8 cellular contexts compared by ENCODE assay signal in genomic region chr3:149494022-149494758, GRCh38. TPM values are rescaled to one million over a fixed set of nuclear protein-coding genes. Genes with fewer than 3 reads are reported as not detected.
A peak's percentile ranks its signal among the peaks of the same experiment; 100 is the strongest.
DNase-seq lines count a peak whose midpoint lies in the region; ATAC-seq and TF ChIP-seq lines count a peak whose summit lies in the region.
"Had no signal": no experiment of that assay in that cellular context is flagged by ENCODE, and none has a peak within 500 bp of the region (broad histone marks: within the 10 kb centered on the region; RNA-seq: fewer than 3 reads in every experiment).

No MANE protein-coding gene starts in this region.

- H3K79me2 ChIP-seq in PC-3 (ENCODE audit: low read length) = no peaks in the 10 kb centered on the region

- ATAC-seq in HG03354 (IDR thresholded peaks at IDR 0.05; ENCODE audit: poor library complexity, severe bottlenecking, unreplicated experiment) (peak; percentile 65), PC-3 (peak; percentile 71)

- intact Hi-C loops in PC-3 (cut with micrococcal nuclease) = loop anchor here (1.0 kb wide), 3 partner anchors 223 to 314 kb away; no protein-coding TSS in a partner anchor

- POLR2A ChIA-PET in PC-3 (lab: Charles Lee; ENCODE audit: unreplicated experiment) = interaction anchor here (0.7 to 0.8 kb wide), 3 partner anchors 44 to 314 kb away, joined by 3 to 7 read pairs (median 5); partner anchors contain the start of gene WWTR1

- no peak overlapping the region for H3K9ac ChIP-seq in PC-3 (ENCODE audit: low read length)

- no peak overlapping the region for H3K4me2 ChIP-seq in PC-3 (ENCODE audit: low read length)

- H3K36me3 ChIP-seq in PC-3 (ENCODE audit: low read depth, low read length) = no peaks in the 10 kb centered on the region
- no peaks in the 10 kb centered on the region for H3K36me3 ChIP-seq in kidney epithelial cell (ENCODE audit: control insufficient read depth, insufficient read depth, low read length)

- no peaks in the 10 kb centered on the region for H4K20me1 ChIP-seq in PC-3 (ENCODE audit: low read length)

- H3K9me2 ChIP-seq in PC-3 (replicated peaks; ENCODE audit: low read length) = no peaks in the 10 kb centered on the region

- TF ChIP-seq CTCF in PC-3 (conservative IDR thresholded peaks at IDR 0.05; ENCODE audit: low read depth, low read length) = peak; percentile 87
- peak; percentile 82 for TF ChIP-seq CTCF in kidney epithelial cell (IDR thresholded peaks at IDR 0.05; ENCODE audit: insufficient read depth, low read length, poor library complexity, severe bottlenecking)

- no peaks in the 10 kb centered on the region for H3K9me3 ChIP-seq in PC-3 (ENCODE audit: low read length)

- DNase-seq in EL = peak; percentile 60
- DNase-seq in PC-3 = peak; percentile 81
- DNase-seq in T47D (ENCODE audit: low read depth in 1 of 2, low spot score in 1 of 2) = peak; percentile 59 to 83
- no peak for DNase-seq in kidney epithelial cell (ENCODE audit: low read depth)
- peak; percentile 68 for DNase-seq in stimulated activated CD8-positive, alpha-beta memory T cell treated with anti-CD3 and anti-CD28 coated beads, Interleukin-4, amount 100 ng/mL, for 48 hours
- no peak for DNase-seq in activated effector memory CD4-positive, alpha-beta T cell treated with Interleukin-2 at 50 U/mL for 16 hours

- CTCF ChIA-PET in PC-3 (lab: Charles Lee) = interaction anchor here (0.6 to 0.9 kb wide), 2 partner anchors 33 to 275 kb away, joined by 3 to 5 read pairs; no protein-coding TSS in a partner anchor

- H3K4me1 ChIP-seq in PC-3 (ENCODE audit: insufficient read depth, low read length) = peaks cover 9% of the 10 kb centered on the region

- peak overlapping the region; percentile 36; the same call in 1 of the 2 replicates for H2AFZ ChIP-seq in PC-3 (ENCODE audit: low read length)

- H3K27ac ChIP-seq in PC-3 (ENCODE audit: low read length) = no peak overlapping the region

- H3F3A ChIP-seq in PC-3 (ENCODE audit: low read length, unreplicated experiment) = no peaks in the 10 kb centered on the region

- H3K4me3 ChIP-seq in PC-3 (ENCODE audit: low read length) (no peak overlapping the region), kidney epithelial cell (ENCODE audit: low read depth, low read length) (no peak overlapping the region)

- in situ Hi-C loops in T47D (cut with HindIII; ENCODE audit: low pct_unique_long_range_greater_than_20kb, low sequenced_read_pairs) = no loop called here

- BruUV-seq in PC-3 (replicated peaks; lab: Mats Ljungman, UMichigan) = no TSS peak

- no peaks in the 10 kb centered on the region for H3K27me3 ChIP-seq in PC-3 (ENCODE audit: low read length)
- no peaks in the 10 kb centered on the region for H3K27me3 ChIP-seq in kidney epithelial cell (ENCODE audit: control insufficient read depth, insufficient read depth, low read length)

RNA-seq across cellular contexts. Expression of gene TM4SF4, which starts 19.7 kb away (rescaled TPM):
- total RNA-seq in PC-3 (2014; rRNA removed) = 0.23 and 0.40 TPM in 2 replicates
- total RNA-seq in kidney epithelial cell = not detected in 2 replicates
- total RNA-seq: activated CD8-positive, alpha-beta memory T cell treated with anti-CD3 and anti-CD28 coated beads for 36 hours had no signal

Comparison
In these comparisons a context has a peak if more than half of its experiments do, and no peak if none do; other contexts are left out.
1. DNase-seq: peak in EL (single experiment), PC-3 (single experiment), T47D (2 of 2) and stimulated activated CD8-positive, alpha-beta memory T cell treated with anti-CD3 and anti-CD28 coated beads, Interleukin-4, amount 100 ng/mL, for 48 hours (single experiment); none in kidney epithelial cell (single experiment) and activated effector memory CD4-positive, alpha-beta T cell treated with Interleukin-2 at 50 U/mL for 16 hours (single experiment).